8 cellular contexts compared by ENCODE assay signal in the genomic region with DNA sequence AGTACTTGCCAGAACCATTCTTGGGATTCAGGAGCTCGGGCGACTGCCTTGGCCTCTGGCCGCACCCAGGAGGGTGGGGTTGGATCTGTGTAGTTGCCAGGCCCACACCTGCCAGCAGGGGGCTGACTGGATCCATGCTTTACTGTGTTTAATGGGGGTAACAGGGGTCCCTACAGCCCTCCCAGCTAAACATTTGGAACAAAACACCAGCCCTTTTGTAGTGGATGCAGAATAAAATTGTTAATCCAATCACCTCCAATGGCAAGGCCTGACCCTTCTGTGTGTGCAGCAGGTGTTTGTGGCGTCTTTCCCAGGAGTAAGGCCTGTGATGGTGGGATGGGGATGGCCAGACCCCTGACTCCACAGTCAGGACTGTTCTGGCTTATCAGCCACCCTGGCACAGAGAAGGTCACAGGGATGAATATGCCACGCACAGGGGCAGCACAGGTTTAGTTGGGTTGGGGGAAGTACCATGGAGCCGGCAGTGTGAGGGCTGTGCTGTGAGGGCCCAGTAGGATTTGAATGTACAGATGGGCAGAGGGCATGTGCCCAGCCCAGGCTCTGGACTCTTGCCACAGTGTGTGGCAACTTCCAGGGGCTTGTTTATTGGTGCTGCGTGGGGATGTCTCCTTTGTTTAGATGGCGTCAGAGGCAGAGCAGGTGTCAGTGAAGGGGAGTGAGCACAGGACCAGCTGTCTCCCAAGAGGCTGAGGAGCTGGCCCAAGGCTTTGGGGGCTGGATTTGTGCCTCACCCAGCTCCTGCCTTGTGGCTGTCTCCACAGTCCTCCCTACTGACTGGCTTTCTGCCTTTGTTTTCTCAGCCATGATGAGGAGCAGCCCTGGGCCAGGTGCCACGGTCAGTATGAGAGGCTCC. TPM values are rescaled to one million over a fixed set of nuclear protein-coding genes. Genes with fewer than 3 reads are reported as not detected.
DNase-seq lines count a peak whose midpoint lies in the region; ATAC-seq, FAIRE-seq and TF ChIP-seq lines count a peak whose summit lies in the region.

No MANE protein-coding gene starts in this region.

- H3K27me3 ChIP-seq in H1 (replicated peaks in 1 of 4; ENCODE audit: control insufficient read depth in 3 of 4, extremely low read depth in 1 of 4, insufficient read depth in 3 of 4, low read length in 3 of 4) (no peaks in the 10 kb centered on the region), transverse colon (no peaks in the 10 kb centered on the region)

- TF ChIP-seq EP300 in H1 (IDR thresholded peaks at IDR 0.05; ENCODE audit: borderline replicate concordance in 1 of 2, low read depth in 2 of 2, low read length in 2 of 2) (no peak), transverse colon (IDR thresholded peaks at IDR 0.05; ENCODE audit: low read depth) (peak; percentile 41)

- H4K8ac ChIP-seq in H1 (ENCODE audit: extremely low read depth, insufficient read depth, low read length) = no peak overlapping the region

- no peak overlapping the region for H3K4ac ChIP-seq in H1 (replicated peaks; ENCODE audit: insufficient read length, low read depth, low read length)

- no peak overlapping the region for H4K5ac ChIP-seq in H1 (ENCODE audit: insufficient read length, low read depth, low read length)

- no peak overlapping the region for H3K4me3 ChIP-seq in NB4 (ENCODE audit: low read depth, low read length)
- no peak overlapping the region for H3K4me3 ChIP-seq in H1 (ENCODE audit: extremely low read depth in 1 of 4, insufficient read depth in 2 of 4, low read depth in 3 of 4, low read length in 4 of 4)
- no peak overlapping the region for H3K4me3 ChIP-seq in transverse colon

- H3K79me2 ChIP-seq in H1 (ENCODE audit: control insufficient read depth in 1 of 2, insufficient read depth in 2 of 2, low read length in 2 of 2) = no peaks in the 10 kb centered on the region

- H3K9me3 ChIP-seq in H1 (ENCODE audit: insufficient read depth in 2 of 2, low read depth in 1 of 2, low read length in 1 of 2) = no peaks in the 10 kb centered on the region
- no peaks in the 10 kb centered on the region for H3K9me3 ChIP-seq in transverse colon

- no peaks in the 10 kb centered on the region for H3K79me1 ChIP-seq in H1 (ENCODE audit: low read depth, low read length)

- H3K56ac ChIP-seq in H1 (replicated peaks; ENCODE audit: insufficient read length, low read depth, low read length) = no peak overlapping the region

- no peak overlapping the region for H2BK20ac ChIP-seq in H1 (ENCODE audit: low read length)

- H3K4me1 ChIP-seq in H1 (replicated peaks in 1 of 4; ENCODE audit: control insufficient read depth in 3 of 4, insufficient read depth in 4 of 4, low read length in 3 of 4) = no peaks in the 10 kb centered on the region
- peaks cover 16 to 21% (median 20%) of the 10 kb centered on the region in 4 donors for H3K4me1 ChIP-seq in transverse colon

- H2BK15ac ChIP-seq in H1 (ENCODE audit: low read length) = no peak overlapping the region

- TF ChIP-seq RAD21 in H1 (IDR thresholded peaks at IDR 0.05 in 1 of 2, conservative IDR thresholded peaks at IDR 0.05 in 1 of 2; ENCODE audit: low read depth in 2 of 2, low read length in 2 of 2) = peak; percentile 43 to 63

- H2AK5ac ChIP-seq in H1 (ENCODE audit: low read depth, low read length) = no peak overlapping the region

- 88% methylated on average over 9 of the region's 9 CpGs; no CpG with 5 or more reads in 1 of the 2 experiments for WGBS in H1 (ENCODE audit: extremely low coverage in 1 of 2, insufficient coverage in 1 of 2, insufficient read length in 1 of 2, insufficient replicate concordance in 2 of 2, low coverage in 1 of 2, low lambda C conversion rate in 2 of 2, missing lambda C conversion rate in 1 of 2), 2 experiments
- WGBS in transverse colon (ENCODE audit: low coverage in 1 of 2), 2 donors = 47% methylated on average over 9 of the region's 9 CpGs; no CpG with 5 or more reads in 1 of the 2 donors

- H4K91ac ChIP-seq in H1 (replicated peaks; ENCODE audit: insufficient read length, low read length) = no peak overlapping the region

- no peak for TF ChIP-seq POLR2A in NB4 (IDR thresholded peaks at IDR 0.05; ENCODE audit: extremely low read depth, insufficient read length)
- TF ChIP-seq POLR2A in H1 (IDR thresholded peaks at IDR 0.05; ENCODE audit: control extremely low read depth in 1 of 2, low read depth in 2 of 2, low read length in 2 of 2) = no peak
- TF ChIP-seq POLR2A in transverse colon (IDR thresholded peaks at IDR 0.05) = no peak

- FAIRE-seq in H1 (lab: Jason Lieb, UNC) = no peak

- H3K27ac ChIP-seq in H1 (ENCODE audit: low read depth, low read length) (no peak overlapping the region), transverse colon (peak overlapping the region; percentile 64 to 80 (median 68))

- peaks cover 6 to 10% of the 10 kb centered on the region in 2 experiments for H4K20me1 ChIP-seq in H1 (replicated peaks in 1 of 2; ENCODE audit: control insufficient read depth in 1 of 2, insufficient read depth in 2 of 2, low read length in 2 of 2)

- no peak overlapping the region for H3K4me2 ChIP-seq in H1 (ENCODE audit: insufficient read depth in 1 of 2, low read depth in 2 of 2, low read length in 2 of 2)

- H2BK120ac ChIP-seq in H1 (replicated peaks; ENCODE audit: low read depth, low read length) = no peak overlapping the region

- POLR2A ChIA-PET in H1 (lab: Charles Lee; ENCODE audit: partially characterized antibody) = interaction anchor here (0.8 to 13.2 kb wide), 7 partner anchors 9 to 52 kb away, joined by 3 to 112 read pairs (median 4); partner anchors contain the start of genes GTPBP1 and TOMM22

- intact Hi-C loops in transverse colon (cut with DNase I; ENCODE audit: low total_unique reads) = no loop called here

- no peak for ATAC-seq in GM19395 (IDR thresholded peaks at IDR 0.05; ENCODE audit: unreplicated experiment)

- H2BK12ac ChIP-seq in H1 (ENCODE audit: low read depth, low read length) = no peak overlapping the region

- no peak overlapping the region for H3K23ac ChIP-seq in H1 (ENCODE audit: insufficient read length)

- H2AFZ ChIP-seq in H1 (ENCODE audit: low read length) = no peak overlapping the region

- DNase-seq in ELF-1 (ENCODE audit: low read depth, low spot score) (peak; percentile 29), NB4 (ENCODE audit: low read depth) (peak; percentile 39), H1 (ENCODE audit: low read depth in 1 of 2, low spot score in 2 of 2) (peak in 1 of 2 experiments; percentile 80), mucosa of gallbladder (ENCODE audit: low spot score) (peak; percentile 72), transverse colon (peak; percentile 70), amniotic stem cell (lab: John Stamatoyannopoulos, UW) (no peak)
- DNase-seq in activated CD4-positive, alpha-beta T cell treated with anti-CD3 and anti-CD28 coated beads, Interleukin-2, amount 50 U/mL, for 48 hours = peak; percentile 56 to 61

- in situ Hi-C loops in transverse colon (cut with MboI; ENCODE audit: low pct_ligation_motif_present in 1 of 4, low pct_unique_long_range_greater_than_20kb in 1 of 4, low sequenced_read_pairs in 3 of 4) = no loop called here

- no peak overlapping the region for H3K14ac ChIP-seq in H1 (ENCODE audit: insufficient read length)

- no peaks in the 10 kb centered on the region for H3K23me2 ChIP-seq in H1 (ENCODE audit: low read depth, low read length)

- CTCF ChIA-PET in H1 (lab: Charles Lee; ENCODE audit: partially characterized antibody) = interaction anchor here (0.6 to 11.1 kb wide), 23 partner anchors 9 to 599 kb away, joined by 3 to 124 read pairs (median 4); partner anchors contain the start of genes DNAL4, GTPBP1 and SUN2

- no peak overlapping the region for H3K18ac ChIP-seq in H1 (ENCODE audit: extremely low read depth, low read length)

- H3K9ac ChIP-seq in H1 (replicated peaks in 1 of 4; ENCODE audit: extremely low read depth in 1 of 4, low read depth in 3 of 4, low read length in 3 of 4) = no peak overlapping the region

- H2BK5ac ChIP-seq in H1 (ENCODE audit: low read depth, low read length) = no peak overlapping the region

- TF ChIP-seq CTCF in NB4 (IDR thresholded peaks at IDR 0.05; ENCODE audit: low read depth, low read length) (peak; percentile 65), H1 (IDR thresholded peaks at IDR 0.05; ENCODE audit: control extremely low read depth in 1 of 3, insufficient read depth in 1 of 3, low read depth in 1 of 3, low read length in 3 of 3) (peak; percentile 57 to 89 (median 70)), transverse colon (IDR thresholded peaks at IDR 0.05) (peak; percentile 76 to 89 (median 85))

- H3K36me3 ChIP-seq in H1 (ENCODE audit: control insufficient read depth in 2 of 4, insufficient read depth in 4 of 4, low read length in 3 of 4) (peaks cover 13 to 40% (median 32%) of the 10 kb centered on the region in 4 experiments; a peak in 7 of 8 replicates), transverse colon (peaks cover 0 to 43% (median 24%) of the 10 kb centered on the region in 4 donors)

RNA-seq across cellular contexts. Expression of gene SUN2, which starts 22.2 kb away (rescaled TPM):
- 10.5 and 11.7 TPM in 2 replicates for total RNA-seq in H1 (2021; fragmentation: NEBNext Ultra II Directional; extraction: Animal tissue kit (Norgen Biotek cat#: 25700))
- 5.1 and 8.3 TPM in 2 replicates for polyA plus RNA-seq in H1 (2011; rRNA removed)
- polyA plus RNA-seq in H1 (2011; cell fraction: cytosol; rRNA removed) = 8.5 TPM
- polyA plus RNA-seq in H1 (2011; cell fraction: nucleus; rRNA removed) = 20.5 TPM
- polyA plus RNA-seq in H1 (2012, experiment 1 of 2) = 12.3 to 22.3 TPM (median 17.1 TPM) in 4 replicates
- 9.0 TPM for polyA plus RNA-seq in H1 (2012, experiment 2 of 2)
- polyA plus RNA-seq in H1 (2013, experiment 1 of 2) = 11.5 TPM
- 10.8 TPM for polyA plus RNA-seq in H1 (2013, experiment 2 of 2)
- 9.8 and 10.0 TPM in 2 replicates for polyA minus RNA-seq in H1 (2011; rRNA and poly(A)+ RNA removed)
- polyA minus RNA-seq in H1 (2011; cell fraction: cytosol; rRNA and poly(A)+ RNA removed) = 13.1 TPM
- polyA minus RNA-seq in H1 (2011; cell fraction: nucleus; rRNA and poly(A)+ RNA removed) = 14.1 TPM
- total RNA-seq in mucosa of gallbladder = 129 TPM
- total RNA-seq in transverse colon = 100 to 1,000 TPM; 168 to 523 (median 216) TPM

RNA-seq across cellular contexts. Expression of gene GTPBP1, which starts 27.8 kb away (rescaled TPM):
- total RNA-seq in H1 (2021; fragmentation: NEBNext Ultra II Directional; extraction: Animal tissue kit (Norgen Biotek cat#: 25700)) = 91.8 and 92.0 TPM in 2 replicates
- 53.1 and 80.2 TPM in 2 replicates for polyA plus RNA-seq in H1 (2011; rRNA removed)
- 59.3 TPM for polyA plus RNA-seq in H1 (2011; cell fraction: cytosol; rRNA removed)
- 134 TPM for polyA plus RNA-seq in H1 (2011; cell fraction: nucleus; rRNA removed)
- 62.3 to 74.8 TPM (median 66.2 TPM) in 4 replicates for polyA plus RNA-seq in H1 (2012, experiment 1 of 2)
- 44.7 TPM for polyA plus RNA-seq in H1 (2012, experiment 2 of 2)
- polyA plus RNA-seq in H1 (2013, experiment 1 of 2) = 33.8 TPM
- polyA plus RNA-seq in H1 (2013, experiment 2 of 2) = 33.3 TPM
- polyA minus RNA-seq in H1 (2011; rRNA and poly(A)+ RNA removed) = 87.5 and 119 TPM in 2 replicates
- 50.9 TPM for polyA minus RNA-seq in H1 (2011; cell fraction: cytosol; rRNA and poly(A)+ RNA removed)
- 111 TPM for polyA minus RNA-seq in H1 (2011; cell fraction: nucleus; rRNA and poly(A)+ RNA removed)
- total RNA-seq in mucosa of gallbladder (67.1 TPM), transverse colon (10 to 100 TPM; 51.5 to 84.9 (median 77.6) TPM)

RNA-seq across cellular contexts. Expression of gene JOSD1, which starts 32.8 kb away (rescaled TPM):
- total RNA-seq in H1 (2021; fragmentation: NEBNext Ultra II Directional; extraction: Animal tissue kit (Norgen Biotek cat#: 25700)) = 20.2 and 21.3 TPM in 2 replicates
- 16.7 and 18.4 TPM in 2 replicates for polyA plus RNA-seq in H1 (2011; rRNA removed)
- polyA plus RNA-seq in H1 (2011; cell fraction: cytosol; rRNA removed) = 18.1 TPM
- 18.8 TPM for polyA plus RNA-seq in H1 (2011; cell fraction: nucleus; rRNA removed)
- polyA plus RNA-seq in H1 (2012, experiment 1 of 2) = 14.7 to 20.6 TPM (median 17.3 TPM) in 4 replicates
- polyA plus RNA-seq in H1 (2012, experiment 2 of 2) = 10.8 TPM
- polyA plus RNA-seq in H1 (2013, experiment 1 of 2) = 12.2 TPM
- 12.1 TPM for polyA plus RNA-seq in H1 (2013, experiment 2 of 2)
- polyA minus RNA-seq in H1 (2011; rRNA and poly(A)+ RNA removed) = 20.8 and 22.0 TPM in 2 replicates
- polyA minus RNA-seq in H1 (2011; cell fraction: cytosol; rRNA and poly(A)+ RNA removed) = 14.9 TPM
- polyA minus RNA-seq in H1 (2011; cell fraction: nucleus; rRNA and poly(A)+ RNA removed) = 14.4 TPM
- 75.4 TPM for total RNA-seq in mucosa of gallbladder
- total RNA-seq in transverse colon = 100 to 1,000 TPM in 3 of 4 donors, 10 to 100 TPM in 1; 34.6 to 189 (median 138) TPM

RNA-seq across cellular contexts. Expression of gene TOMM22, which starts 51.8 kb away (rescaled TPM):
- 125 and 138 TPM in 2 replicates for total RNA-seq in H1 (2021; fragmentation: NEBNext Ultra II Directional; extraction: Animal tissue kit (Norgen Biotek cat#: 25700))
- polyA plus RNA-seq in H1 (2011; rRNA removed) = 47.8 and 84.0 TPM in 2 replicates
- 63.2 TPM for polyA plus RNA-seq in H1 (2011; cell fraction: cytosol; rRNA removed)
- polyA plus RNA-seq in H1 (2011; cell fraction: nucleus; rRNA removed) = 17.1 TPM
- polyA plus RNA-seq in H1 (2012, experiment 1 of 2) = 77.4 to 87.4 TPM (median 84.9 TPM) in 4 replicates
- 75.9 TPM for polyA plus RNA-seq in H1 (2012, experiment 2 of 2)
- 66.9 TPM for polyA plus RNA-seq in H1 (2013, experiment 1 of 2)
- 65.9 TPM for polyA plus RNA-seq in H1 (2013, experiment 2 of 2)
- 41.5 and 41.9 TPM in 2 replicates for polyA minus RNA-seq in H1 (2011; rRNA and poly(A)+ RNA removed)
- polyA minus RNA-seq in H1 (2011; cell fraction: cytosol; rRNA and poly(A)+ RNA removed) = 31.0 TPM
- 14.7 TPM for polyA minus RNA-seq in H1 (2011; cell fraction: nucleus; rRNA and poly(A)+ RNA removed)
- 52.7 TPM for total RNA-seq in mucosa of gallbladder
- total RNA-seq in transverse colon = 10 to 100 TPM; 19.1 to 48.3 (median 32.9) TPM

Comparison
In these comparisons a context has a peak if more than half of its experiments do, and no peak if none do; other contexts are left out.
1. RNA of gene SUN2, which starts 22.2 kb away (total RNA-seq): 168 to 523 TPM in transverse colon and 129 TPM in mucosa of gallbladder (single experiment); 10.5 to 11.7 TPM in H1; every median in the first group is over 10 times any median in the second.
2. Peak in every context shown above with its lines, with median percentiles within 50 percentile points of each other: CTCF ChIP-seq.